In genomic region chr6:125974214-125974866, GRCh38 we compare ENCODE assay signal across 8 cellular contexts. TPM values are rescaled to one million over a fixed set of nuclear protein-coding genes. Genes with fewer than 3 reads are reported as not detected.
DNase-seq lines count a peak whose midpoint lies in the region; ATAC-seq and TF ChIP-seq lines count a peak whose summit lies in the region.

No MANE protein-coding gene starts in this region.

- no peaks in the 10 kb centered on the region for H3K36me3 ChIP-seq in prostate gland
- H3K36me3 ChIP-seq in WERI-Rb-1: peaks cover 6% of the 10 kb centered on the region

- DNase-seq in NCI-H1092 treated with DMSO at 0.1 percent for 48 hours (lab: John Stamatoyannopoulos, UW) (peak; percentile 43), NCI-H1092 (lab: John Stamatoyannopoulos, UW) (no peak), SKM-1 treated with dmso at 0.1 percent for 144 hours (lab: John Stamatoyannopoulos, UW; ENCODE audit: unreplicated experiment) (peak; percentile 37), fibroblast of the aortic adventitia (ENCODE audit: low read depth) (peak; percentile 86), prostate gland (ENCODE audit: low spot score) (no peak), WERI-Rb-1 (no peak)

- H3K27ac ChIP-seq in prostate gland (no peak overlapping the region), WERI-Rb-1 (no peak overlapping the region)

- WGBS in prostate gland: 22% methylated on average over 5 of the region's 5 CpGs

- TF ChIP-seq CTCF in LNCAP (IDR thresholded peaks at IDR 0.05): peak; percentile 66
- peak; percentile 46 for TF ChIP-seq CTCF in fibroblast of the aortic adventitia (IDR thresholded peaks at IDR 0.05; ENCODE audit: insufficient read depth, low read length)
- TF ChIP-seq CTCF in prostate gland (IDR thresholded peaks at IDR 0.05): peak in 3 of 4 experiments; percentile 43 to 68 (median 66)
- TF ChIP-seq CTCF in WERI-Rb-1 (IDR thresholded peaks at IDR 0.05; ENCODE audit: low read depth, low read length): no peak

- H3K4me3 ChIP-seq in fibroblast of the aortic adventitia (ENCODE audit: low read depth, low read length): no peak overlapping the region
- H3K4me3 ChIP-seq in prostate gland: no peak overlapping the region
- no peak overlapping the region for H3K4me3 ChIP-seq in WERI-Rb-1 (ENCODE audit: low read depth, low read length)

- TF ChIP-seq POLR2A in prostate gland (IDR thresholded peaks at IDR 0.05): no peak

- intact Hi-C loops in prostate gland (cut with DNase I): loop anchor here (5.0 kb wide), 2 partner anchors 117 to 182 kb away; partner anchors contain the start of gene NCOA7

- peak; percentile 90 for ATAC-seq in GM21529 (IDR thresholded peaks at IDR 0.05; ENCODE audit: unreplicated experiment)

- H3K4me1 ChIP-seq in prostate gland (replicated peaks): no peaks in the 10 kb centered on the region

- no peaks in the 10 kb centered on the region for H3K27me3 ChIP-seq in prostate gland (replicated peaks; ENCODE audit: insufficient read depth)
- no peaks in the 10 kb centered on the region for H3K27me3 ChIP-seq in WERI-Rb-1 (ENCODE audit: insufficient read depth, low read depth, severe bottlenecking)

- H3K9me3 ChIP-seq in prostate gland (no peaks in the 10 kb centered on the region), WERI-Rb-1 (ENCODE audit: severe bottlenecking) (no peaks in the 10 kb centered on the region)

RNA-seq across cellular contexts. Expression of gene TRMT11, which starts 12.0 kb away (rescaled TPM):
- total RNA-seq in fibroblast of the aortic adventitia (ENCODE audit: low replicate concordance) (30.5 and 54.0 TPM in 2 replicates), prostate gland (10 to 100 TPM; 28.3 to 35.0 TPM)

RNA-seq across cellular contexts. Expression of gene HINT3, which starts 17.8 kb away (rescaled TPM):
- 23.5 and 30.6 TPM in 2 replicates for total RNA-seq in fibroblast of the aortic adventitia (ENCODE audit: low replicate concordance)
- total RNA-seq in prostate gland: 10 to 100 TPM; 29.5 to 40.9 TPM

Comparison
In these comparisons a context has a peak if more than half of its experiments do, and no peak if none do; other contexts are left out.
1. DNase-seq: peak in NCI-H1092 treated with DMSO at 0.1 percent for 48 hours (single experiment), SKM-1 treated with dmso at 0.1 percent for 144 hours (single experiment) and fibroblast of the aortic adventitia (single experiment); none in NCI-H1092 (single experiment), prostate gland (single experiment) and WERI-Rb-1 (single experiment).